Comparison of ENCODE assay signal across 7 cellular contexts in genomic region chr11:19953909-19954308, GRCh38.
A peak's percentile ranks its signal among the peaks of the same experiment; 100 is the strongest.
DNase-seq lines count a peak whose midpoint lies in the region; ATAC-seq and TF ChIP-seq lines count a peak whose summit lies in the region.

No MANE protein-coding gene starts in this region.

- no peaks in the 10 kb centered on the region for H3F3A ChIP-seq in PC-3 (ENCODE audit: low read length, unreplicated experiment)

- H3K27me3 Mint-ChIP-seq in osteocyte (ENCODE audit: unreplicated experiment) = no peaks in the 10 kb centered on the region

- H3K9me3 Mint-ChIP-seq in osteocyte (ENCODE audit: unreplicated experiment) = no peaks in the 10 kb centered on the region

- intact Hi-C loops in PC-3 (cut with micrococcal nuclease) = loop anchor here (5.0 to 10.0 kb wide), 2 partner anchors 81 to 403 kb away; no protein-coding TSS in a partner anchor

- H3K4me1 Mint-ChIP-seq in osteocyte (ENCODE audit: unreplicated experiment) = peaks cover 39% of the 10 kb centered on the region

- BruUV-seq in PC-3 (replicated peaks; lab: Mats Ljungman, UMichigan) = no TSS peak

- H3K9me2 ChIP-seq in PC-3 (replicated peaks; ENCODE audit: low read length) = no peaks in the 10 kb centered on the region

- POLR2A ChIA-PET in PC-3 (lab: Charles Lee; ENCODE audit: unreplicated experiment) = no interaction called here

- ATAC-seq in PC-3 = peak; percentile 74
- no peak for ATAC-seq in GM19395 (IDR thresholded peaks at IDR 0.05; ENCODE audit: unreplicated experiment)

- H3K79me2 ChIP-seq in PC-3 (ENCODE audit: low read length) = no peaks in the 10 kb centered on the region
- H3K79me2 ChIP-seq in fibroblast of lung (ENCODE audit: control insufficient read depth, insufficient read depth, low read length) = peaks cover 32% of the 10 kb centered on the region

- H3K4me3 ChIP-seq in PC-3 (ENCODE audit: low read length) (no peak overlapping the region), fibroblast of lung (replicated peaks in 1 of 4; ENCODE audit: control extremely low read depth in 1 of 4, insufficient read depth in 1 of 4, low read depth in 3 of 4, low read length in 4 of 4) (no peak overlapping the region)

- no peaks in the 10 kb centered on the region for H3K9me3 ChIP-seq in PC-3 (ENCODE audit: low read length)
- H3K9me3 ChIP-seq in fibroblast of lung (ENCODE audit: control insufficient read depth, insufficient read depth, low read depth, low read length) = no peaks in the 10 kb centered on the region

- CTCF ChIA-PET in PC-3 (lab: Charles Lee) = interaction anchor here (1.0 to 1.6 kb wide), 4 partner anchors 41 to 179 kb away, joined by 3 to 6 read pairs (median 4); no protein-coding TSS in a partner anchor

- peaks cover 9% of the 10 kb centered on the region for H3K36me3 Mint-ChIP-seq in osteocyte (ENCODE audit: unreplicated experiment)

- H3K4me1 ChIP-seq in PC-3 (ENCODE audit: insufficient read depth, low read length) = peaks cover 26% of the 10 kb centered on the region
- H3K4me1 ChIP-seq in fibroblast of lung (ENCODE audit: control insufficient read depth, extremely low read depth, insufficient read depth, low read length) = peaks cover 18% of the 10 kb centered on the region

- H3K36me3 ChIP-seq in PC-3 (ENCODE audit: low read depth, low read length) = no peaks in the 10 kb centered on the region; the same call in 1 of the 2 replicates
- peaks cover 13% of the 10 kb centered on the region for H3K36me3 ChIP-seq in fibroblast of lung (ENCODE audit: control insufficient read depth, insufficient read depth, low read length)

- H3K27ac Mint-ChIP-seq in osteocyte (ENCODE audit: unreplicated experiment) = peak overlapping the region; percentile 67

- no peak overlapping the region for H3K4me3 Mint-ChIP-seq in osteocyte (ENCODE audit: unreplicated experiment)

- H3K4me2 ChIP-seq in PC-3 (ENCODE audit: low read length) (no peak overlapping the region), fibroblast of lung (ENCODE audit: extremely low read depth, insufficient read depth, low read length) (no peak overlapping the region)

- H4K20me1 ChIP-seq in PC-3 (ENCODE audit: low read length) (no peaks in the 10 kb centered on the region), fibroblast of lung (ENCODE audit: control insufficient read depth, extremely low read depth, insufficient read depth, low read length) (peaks cover 3% of the 10 kb centered on the region)

- H3K27ac ChIP-seq in PC-3 (ENCODE audit: low read length) = peak overlapping the region; percentile 3; the same call in 1 of the 2 replicates
- H3K27ac ChIP-seq in fibroblast of lung (ENCODE audit: insufficient read depth, low read length) = peak overlapping the region; percentile 37

- no peak overlapping the region for H3K9ac ChIP-seq in PC-3 (ENCODE audit: low read length)
- H3K9ac ChIP-seq in fibroblast of lung (ENCODE audit: insufficient read depth, low read length) = no peak overlapping the region

- DNase-seq in HS-27A (ENCODE audit: low read depth) (peak; percentile 40), PC-3 (peak; percentile 74), fibroblast of lung (ENCODE audit: low read depth in 2 of 2) (peak; percentile 88 to 94), osteocyte (ENCODE audit: extremely low spot score, unreplicated experiment) (no peak), NCI-H1105 (lab: John Stamatoyannopoulos, UW) (no peak), GDM1 (lab: John Stamatoyannopoulos, UW) (no peak)

- no peaks in the 10 kb centered on the region for H3K27me3 ChIP-seq in PC-3 (ENCODE audit: low read length)
- H3K27me3 ChIP-seq in fibroblast of lung (ENCODE audit: control insufficient read depth, insufficient read depth, low read length) = no peaks in the 10 kb centered on the region

- H2AFZ ChIP-seq in PC-3 (ENCODE audit: low read length) = no peak overlapping the region
- no peak overlapping the region for H2AFZ ChIP-seq in fibroblast of lung (ENCODE audit: low read length)

- TF ChIP-seq CTCF in PC-3 (conservative IDR thresholded peaks at IDR 0.05; ENCODE audit: low read depth, low read length) = peak; percentile 66
- TF ChIP-seq CTCF in fibroblast of lung (conservative IDR thresholded peaks at IDR 0.05 in 1 of 2, IDR thresholded peaks at IDR 0.05 in 1 of 2; ENCODE audit: low read depth in 1 of 2, low read length in 2 of 2) = peak; percentile 77 to 84
- peak; percentile 66 for TF ChIP-seq CTCF in osteocyte (IDR thresholded peaks at IDR 0.05)

Comparison
In these comparisons a context has a peak if more than half of its experiments do, and no peak if none do; other contexts are left out.
1. DNase-seq: peak in HS-27A (single experiment), PC-3 (single experiment) and fibroblast of lung (2 of 2); none in osteocyte (single experiment), NCI-H1105 (single experiment) and GDM1 (single experiment).
2. Peak in every context shown above with its lines, with median percentiles within 50 percentile points of each other: CTCF ChIP-seq.